8 cellular contexts compared by ENCODE assay signal in genomic region chr7:151228024-151228866, GRCh38. TPM values are rescaled to one million over a fixed set of nuclear protein-coding genes. Genes with fewer than 3 reads are reported as not detected.
DNase-seq lines count a peak whose midpoint lies in the region; ATAC-seq and TF ChIP-seq lines count a peak whose summit lies in the region.

No MANE protein-coding gene starts in this region.

- no peaks in the 10 kb centered on the region for H4K20me1 ChIP-seq in PC-3 (ENCODE audit: low read length)

- POLR2A ChIA-PET in CD8-positive, alpha-beta memory T cell (lab: Charles Lee) = interaction anchor here (1.6 kb wide), 1 partner anchor 21 kb away, joined by 13 read pairs; no protein-coding TSS in a partner anchor
- POLR2A ChIA-PET in PC-3 (lab: Charles Lee; ENCODE audit: unreplicated experiment) = interaction anchor here (0.6 kb wide), 1 partner anchor 97 kb away, joined by 3 read pairs; no protein-coding TSS in a partner anchor

- no peak overlapping the region for H2BK5ac ChIP-seq in trophoblast cell (ENCODE audit: low read depth, low read length, poor library complexity)

- no peak overlapping the region for H2AK5ac ChIP-seq in trophoblast cell (ENCODE audit: low read length)

- peak overlapping the region; percentile 87 to 100 (median 99) for H3K4me3 Mint-ChIP-seq in CD8-positive, alpha-beta memory T cell

- no peaks in the 10 kb centered on the region for H3K9me3 Mint-ChIP-seq in CD8-positive, alpha-beta memory T cell

- intact Hi-C loops in PC-3 (cut with micrococcal nuclease) = no loop called here

- H3K27ac Mint-ChIP-seq in CD8-positive, alpha-beta memory T cell = peak overlapping the region; percentile 89 to 99 (median 98)

- peak overlapping the region; percentile 99 for H3K4me3 ChIP-seq in CD8-positive, alpha-beta memory T cell (ENCODE audit: low read length)
- H3K4me3 ChIP-seq in PC-3 (ENCODE audit: low read length) (peak overlapping the region; percentile 92), epithelial cell of esophagus (ENCODE audit: low read length) (peak overlapping the region; percentile 85), trophoblast cell (ENCODE audit: low read depth, low read length) (no peak overlapping the region)

- H3K4me1 Mint-ChIP-seq in CD8-positive, alpha-beta memory T cell = peaks cover 46 to 59% (median 51%) of the 10 kb centered on the region in 3 donors

- H3K36me3 ChIP-seq in CD8-positive, alpha-beta memory T cell (ENCODE audit: insufficient read depth, low read length) = peaks cover 20% of the 10 kb centered on the region
- peaks cover 19% of the 10 kb centered on the region for H3K36me3 ChIP-seq in PC-3 (ENCODE audit: low read depth, low read length)
- H3K36me3 ChIP-seq in trophoblast cell (ENCODE audit: control insufficient read depth in 1 of 2, insufficient read depth in 2 of 2, low read length in 2 of 2) = peaks cover 10 to 16% of the 10 kb centered on the region in 2 experiments

- H2BK120ac ChIP-seq in trophoblast cell (ENCODE audit: insufficient read depth, low read length, poor library complexity) = no peak overlapping the region

- H3K4me1 ChIP-seq in CD8-positive, alpha-beta memory T cell (ENCODE audit: insufficient read depth, low read length) = peaks cover 37% of the 10 kb centered on the region
- peaks cover 35% of the 10 kb centered on the region for H3K4me1 ChIP-seq in PC-3 (ENCODE audit: insufficient read depth, low read length)
- peaks cover 10% of the 10 kb centered on the region in 2 experiments for H3K4me1 ChIP-seq in trophoblast cell (ENCODE audit: control insufficient read depth in 1 of 2, insufficient read depth in 2 of 2, low read length in 2 of 2)

- H3K9me2 ChIP-seq in PC-3 (replicated peaks; ENCODE audit: low read length) = no peaks in the 10 kb centered on the region

- peak overlapping the region; percentile 81 for H4K8ac ChIP-seq in trophoblast cell (ENCODE audit: low read depth, low read length)

- no peak overlapping the region for H3K4ac ChIP-seq in trophoblast cell (ENCODE audit: low read depth, low read length)

- H3K27ac ChIP-seq in CD8-positive, alpha-beta memory T cell (ENCODE audit: low read depth, low read length) = peak overlapping the region; percentile 77
- H3K27ac ChIP-seq in PC-3 (ENCODE audit: low read length) = peak overlapping the region; percentile 43; the same call in 1 of the 2 replicates
- no peak overlapping the region for H3K27ac ChIP-seq in trophoblast cell (ENCODE audit: low read depth, low read length)

- H3K79me2 ChIP-seq in PC-3 (ENCODE audit: low read length) (peaks cover 37% of the 10 kb centered on the region), trophoblast cell (ENCODE audit: control insufficient read depth, insufficient read depth, low read length, poor library complexity) (peaks cover 14% of the 10 kb centered on the region)

- CTCF ChIA-PET in CD8-positive, alpha-beta memory T cell (lab: Charles Lee) = interaction anchor here (1.1 to 1.3 kb wide), 2 partner anchors 16 kb away, joined by 6 to 12 read pairs; no protein-coding TSS in a partner anchor
- CTCF ChIA-PET in PC-3 (lab: Charles Lee) = interaction anchor here (0.7 to 0.8 kb wide), 2 partner anchors 15 kb away, joined by 4 read pairs; no protein-coding TSS in a partner anchor

- H3K18ac ChIP-seq in trophoblast cell (ENCODE audit: low read length) = no peak overlapping the region

- no peak overlapping the region for H3K23ac ChIP-seq in trophoblast cell (ENCODE audit: low read length)

- no peaks in the 10 kb centered on the region for H3K27me3 Mint-ChIP-seq in CD8-positive, alpha-beta memory T cell

- H3F3A ChIP-seq in PC-3 (ENCODE audit: low read length, unreplicated experiment) = no peaks in the 10 kb centered on the region

- no peak overlapping the region for H2BK12ac ChIP-seq in trophoblast cell (ENCODE audit: low read length)

- H3K79me1 ChIP-seq in trophoblast cell (ENCODE audit: low read length) = peaks cover 12% of the 10 kb centered on the region

- H4K91ac ChIP-seq in trophoblast cell (ENCODE audit: low read depth, low read length) = no peak overlapping the region

- no peak overlapping the region for H3K14ac ChIP-seq in trophoblast cell (ENCODE audit: low read length)

- DNase-seq in CD8-positive, alpha-beta memory T cell = no peak
- DNase-seq in PC-3 (no peak), epithelial cell of esophagus (ENCODE audit: low read depth) (peak; percentile 26), trophoblast cell (no peak), dermis blood vessel endothelial cell (no peak), LoVo (ENCODE audit: low spot score) (no peak)
- DNase-seq in stimulated activated CD4-positive, alpha-beta T cell treated with anti-CD3 and anti-CD28 coated beads, Interleukin-12 subunit alpha, Interleukin-12 subunit beta, amount 100 ng/mL, for 4 hours = no peak

- no peaks in the 10 kb centered on the region for H3K27me3 ChIP-seq in CD8-positive, alpha-beta memory T cell (ENCODE audit: insufficient read depth, low read length, poor library complexity, severe bottlenecking)
- no peaks in the 10 kb centered on the region for H3K27me3 ChIP-seq in PC-3 (ENCODE audit: low read length)
- no peaks in the 10 kb centered on the region for H3K27me3 ChIP-seq in trophoblast cell (ENCODE audit: insufficient read depth, low read length)

- ATAC-seq in PC-3 (no peak), HG02884 (IDR thresholded peaks at IDR 0.05; ENCODE audit: unreplicated experiment) (no peak)

- peaks cover 0 to 43% (median 9%) of the 10 kb centered on the region in 3 donors for H3K36me3 Mint-ChIP-seq in CD8-positive, alpha-beta memory T cell

- TF ChIP-seq CTCF in PC-3 (conservative IDR thresholded peaks at IDR 0.05; ENCODE audit: low read depth, low read length) (no peak), epithelial cell of esophagus (IDR thresholded peaks at IDR 0.05; ENCODE audit: insufficient read depth, low read depth, low read length, missing control alignments) (no peak)

- H3K9ac ChIP-seq in PC-3 (ENCODE audit: low read length) = peak overlapping the region; percentile 94
- no peak overlapping the region for H3K9ac ChIP-seq in trophoblast cell (ENCODE audit: low read length)

- WGBS in trophoblast cell (ENCODE audit: extremely low coverage, insufficient coverage, insufficient read length) = no CpG with 5 or more reads among the region's 10 CpGs

- no peaks in the 10 kb centered on the region for H3K9me3 ChIP-seq in CD8-positive, alpha-beta memory T cell (ENCODE audit: low read length)
- H3K9me3 ChIP-seq in PC-3 (ENCODE audit: low read length) = no peaks in the 10 kb centered on the region
- H3K9me3 ChIP-seq in trophoblast cell (ENCODE audit: insufficient read depth, low read depth, low read length) = no peaks in the 10 kb centered on the region

- H4K12ac ChIP-seq in trophoblast cell (ENCODE audit: low read depth, low read length) = no peak overlapping the region

- peak overlapping the region; percentile 94 for H2AFZ ChIP-seq in PC-3 (ENCODE audit: low read length)
- no peak overlapping the region for H2AFZ ChIP-seq in trophoblast cell (ENCODE audit: insufficient read depth, low read length, poor library complexity)

- H3K4me2 ChIP-seq in PC-3 (ENCODE audit: low read length) (peak overlapping the region; percentile 97), trophoblast cell (ENCODE audit: low read length) (peak overlapping the region; percentile 86)

- no TSS peak for BruUV-seq in PC-3 (replicated peaks; lab: Mats Ljungman, UMichigan)

RNA-seq across cellular contexts. Expression of gene ABCF2, which starts 1.2 kb away (rescaled TPM):
- 10 to 100 TPM; 86.5 to 95.1 TPM for total RNA-seq in CD8-positive, alpha-beta memory T cell
- polyA plus RNA-seq in CD8-positive, alpha-beta memory T cell = 36.7 TPM
- total RNA-seq in PC-3 (2014; rRNA removed) (55.5 and 75.0 TPM in 2 replicates), dermis blood vessel endothelial cell (74.6 and 76.2 TPM in 2 replicates)
- 25.9 and 26.8 TPM in 2 replicates for polyA plus RNA-seq in trophoblast cell (2013)

RNA-seq across cellular contexts. Expression of gene CHPF2, which starts 4.0 kb away (rescaled TPM):
- total RNA-seq in CD8-positive, alpha-beta memory T cell = 10 to 100 TPM; 36.6 to 37.0 TPM
- polyA plus RNA-seq in CD8-positive, alpha-beta memory T cell = 31.3 TPM
- total RNA-seq in PC-3 (2014; rRNA removed) (30.1 and 36.5 TPM in 2 replicates), dermis blood vessel endothelial cell (49.9 and 66.1 TPM in 2 replicates)
- 22.6 and 24.6 TPM in 2 replicates for polyA plus RNA-seq in trophoblast cell (2013)

RNA-seq across cellular contexts. Expression of gene H2BK1, which starts 18.0 kb away (rescaled TPM):
- under 1 TPM in 1 of 2 experiments, not detected in 1; 0.57 TPM for total RNA-seq in CD8-positive, alpha-beta memory T cell
- polyA plus RNA-seq in CD8-positive, alpha-beta memory T cell = not detected
- total RNA-seq in PC-3 (2014; rRNA removed) = not detected in 2 replicates
- not detected in 2 replicates for polyA plus RNA-seq in trophoblast cell (2013)
- not detected in 2 replicates for total RNA-seq in dermis blood vessel endothelial cell

RNA-seq across cellular contexts. Expression of gene SMARCD3, which starts 20.2 kb away (rescaled TPM):
- 1 to 10 TPM; 1.8 to 2.1 TPM for total RNA-seq in CD8-positive, alpha-beta memory T cell
- 5.7 TPM for polyA plus RNA-seq in CD8-positive, alpha-beta memory T cell
- total RNA-seq in PC-3 (2014; rRNA removed) (8.6 and 9.1 TPM in 2 replicates), dermis blood vessel endothelial cell (0.85 and 2.0 TPM in 2 replicates)
- polyA plus RNA-seq in trophoblast cell (2013) = 11.3 and 11.7 TPM in 2 replicates

RNA-seq across cellular contexts. Expression of gene ASB10, which starts 41.2 kb away (rescaled TPM):
- not detected for total RNA-seq in CD8-positive, alpha-beta memory T cell
- polyA plus RNA-seq in CD8-positive, alpha-beta memory T cell = not detected
- total RNA-seq in PC-3 (2014; rRNA removed) (not detected in 2 replicates), dermis blood vessel endothelial cell (not detected in 2 replicates)
- polyA plus RNA-seq in trophoblast cell (2013) = not detected in 2 replicates
